Comparison of ENCODE assay signal across 10 cellular contexts in the genomic region with DNA sequence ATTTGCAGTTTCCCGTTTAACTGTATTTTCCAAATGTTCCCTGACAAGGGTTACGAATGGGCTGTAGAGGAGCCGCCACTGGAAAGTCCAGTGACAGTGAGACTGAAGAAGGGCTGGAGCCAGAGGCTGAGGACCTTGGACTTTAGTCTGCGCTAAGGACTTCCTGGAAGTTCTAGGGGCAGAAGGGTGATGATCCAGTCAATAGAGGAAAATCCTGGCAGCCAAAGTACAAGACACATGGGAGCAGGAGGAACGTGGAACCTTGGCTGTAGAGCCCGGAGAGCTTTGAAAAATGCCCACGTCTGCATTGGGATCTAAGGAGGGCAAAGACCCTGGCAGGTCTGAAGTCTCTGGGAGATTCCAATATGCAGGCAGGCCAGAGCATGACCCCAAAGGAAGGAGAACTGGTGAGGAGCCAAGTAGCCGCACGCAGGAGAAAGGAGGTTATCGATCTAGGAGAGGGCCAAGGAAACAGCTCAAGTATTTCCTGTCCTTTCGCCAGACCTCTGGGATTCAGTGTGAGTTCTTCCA. TPM values are rescaled to one million over a fixed set of nuclear protein-coding genes. Genes with fewer than 3 reads are reported as not detected.
A peak's percentile ranks its signal among the peaks of the same experiment; 100 is the strongest.
DNase-seq lines count a peak whose midpoint lies in the region; ATAC-seq and TF ChIP-seq lines count a peak whose summit lies in the region.
"Had no signal": no experiment of that assay in that cellular context is flagged by ENCODE, and none has a peak within 500 bp of the region (broad histone marks: within the 10 kb centered on the region; RNA-seq: fewer than 3 reads in every experiment).

No MANE protein-coding gene starts in this region.

- H3K9me3 Mint-ChIP-seq in T-cell (no peaks in the 10 kb centered on the region), osteocyte (ENCODE audit: unreplicated experiment) (no peaks in the 10 kb centered on the region)

- no peaks in the 10 kb centered on the region for H4K20me1 ChIP-seq in DND-41 (ENCODE audit: insufficient read depth, low read length)
- H4K20me1 ChIP-seq in fibroblast of lung (ENCODE audit: control insufficient read depth, extremely low read depth, insufficient read depth, low read length), result no peaks in the 10 kb centered on the region

- H3K27ac Mint-ChIP-seq in T-cell (peak overlapping the region; percentile 98), osteocyte (ENCODE audit: unreplicated experiment) (peak overlapping the region; percentile 99)

- H3K4me1 ChIP-seq in DND-41 (ENCODE audit: insufficient read depth, low read length) (peaks cover 100% of the 10 kb centered on the region), fibroblast of lung (ENCODE audit: control insufficient read depth, extremely low read depth, insufficient read depth, low read length) (peaks cover 44% of the 10 kb centered on the region)

- CTCF ChIA-PET in T-cell (lab: Charles Lee), result interaction anchor here (0.8 to 2.0 kb wide), 4 partner anchors 20 to 43 kb away, joined by 3 to 6 read pairs (median 3); no protein-coding TSS in a partner anchor

- H3K4me2 ChIP-seq in DND-41 (ENCODE audit: insufficient read depth, low read length), result no peak overlapping the region; the same call in 1 of the 2 replicates
- no peak overlapping the region for H3K4me2 ChIP-seq in fibroblast of lung (ENCODE audit: extremely low read depth, insufficient read depth, low read length)

- H3K27me3 Mint-ChIP-seq in T-cell (no peaks in the 10 kb centered on the region), osteocyte (ENCODE audit: unreplicated experiment) (no peaks in the 10 kb centered on the region)
- H3K27me3 Mint-ChIP-seq: memory B cell had no signal

- no peak for TF ChIP-seq CTCF in DND-41 (IDR thresholded peaks at IDR 0.05; ENCODE audit: borderline replicate concordance, extremely low read depth, low read length, poor library complexity, severe bottlenecking)
- no peak for TF ChIP-seq CTCF in fibroblast of lung (conservative IDR thresholded peaks at IDR 0.05 in 1 of 2, IDR thresholded peaks at IDR 0.05 in 1 of 2; ENCODE audit: low read depth in 1 of 2, low read length in 2 of 2)
- TF ChIP-seq CTCF in osteocyte (IDR thresholded peaks at IDR 0.05), result no peak

- peaks cover 20% of the 10 kb centered on the region for H3K36me3 ChIP-seq in DND-41 (ENCODE audit: insufficient read depth, low read length)
- H3K36me3 ChIP-seq in fibroblast of lung (ENCODE audit: control insufficient read depth, insufficient read depth, low read length), result no peaks in the 10 kb centered on the region

- H3K9ac ChIP-seq in DND-41 (ENCODE audit: low read depth, low read length) (peak overlapping the region; percentile 63), fibroblast of lung (ENCODE audit: insufficient read depth, low read length) (no peak overlapping the region)

- H3K9me3 ChIP-seq in DND-41 (ENCODE audit: insufficient read depth, low read length, severe bottlenecking) (no peaks in the 10 kb centered on the region), fibroblast of lung (ENCODE audit: control insufficient read depth, insufficient read depth, low read depth, low read length) (no peaks in the 10 kb centered on the region)

- no peak for ATAC-seq in DND-41 (ENCODE audit: insufficient read depth, low read depth)
- ATAC-seq in T-cell (replicated peaks in 1 of 4), result no peak
- ATAC-seq in GM18511 (IDR thresholded peaks at IDR 0.05; ENCODE audit: unreplicated experiment), result no peak

- no peaks in the 10 kb centered on the region for H3K27me3 ChIP-seq in DND-41 (ENCODE audit: insufficient read depth, low read length, poor library complexity)
- no peaks in the 10 kb centered on the region for H3K27me3 ChIP-seq in fibroblast of lung (ENCODE audit: control insufficient read depth, insufficient read depth, low read length)

- H3K4me3 ChIP-seq in DND-41 (ENCODE audit: low read depth in 1 of 2, low read length in 2 of 2) (no peak overlapping the region), fibroblast of lung (replicated peaks in 1 of 4; ENCODE audit: control extremely low read depth in 1 of 4, insufficient read depth in 1 of 4, low read depth in 3 of 4, low read length in 4 of 4) (no peak overlapping the region)

- H3K79me2 ChIP-seq in DND-41 (ENCODE audit: insufficient read depth, low read length), result peaks cover 64% of the 10 kb centered on the region
- no peaks in the 10 kb centered on the region for H3K79me2 ChIP-seq in fibroblast of lung (ENCODE audit: control insufficient read depth, insufficient read depth, low read length)

- H2AFZ ChIP-seq in DND-41 (ENCODE audit: low read depth, low read length) (no peak overlapping the region), fibroblast of lung (ENCODE audit: low read length) (no peak overlapping the region)

- H3K27ac ChIP-seq in DND-41 (ENCODE audit: low read length), result peak overlapping the region; percentile 97
- H3K27ac ChIP-seq in fibroblast of lung (ENCODE audit: insufficient read depth, low read length), result peak overlapping the region; percentile 92

- peaks cover 98 to 99% (median 99%) of the 10 kb centered on the region in 3 donors for H3K4me1 Mint-ChIP-seq in T-cell
- H3K4me1 Mint-ChIP-seq in osteocyte (ENCODE audit: unreplicated experiment), result peaks cover 94% of the 10 kb centered on the region

- H3K36me3 Mint-ChIP-seq in T-cell (peaks cover 53% of the 10 kb centered on the region), osteocyte (ENCODE audit: unreplicated experiment) (peaks cover 3% of the 10 kb centered on the region)

- H3K4me3 Mint-ChIP-seq in T-cell (peak overlapping the region; percentile 29 to 84 (median 39)), osteocyte (ENCODE audit: unreplicated experiment) (peak overlapping the region; percentile 14)
- H3K4me3 Mint-ChIP-seq: memory B cell had no signal

- POLR2A ChIA-PET in T-cell (lab: Charles Lee), result interaction anchor here (0.6 to 0.8 kb wide), 2 partner anchors 22 to 43 kb away, joined by 3 read pairs; no protein-coding TSS in a partner anchor

- DNase-seq in DND-41 (no peak), T-cell (no peak), fibroblast of lung (ENCODE audit: low read depth in 2 of 2) (peak in 1 of 2 donors; percentile 41), osteocyte (ENCODE audit: extremely low spot score, unreplicated experiment) (peak; percentile 42), NCI-H774 (lab: John Stamatoyannopoulos, UW) (no peak), NK-92 (lab: John Stamatoyannopoulos, UW; ENCODE audit: unreplicated experiment) (no peak)
- DNase-seq in stimulated activated CD4-positive, alpha-beta T cell treated with anti-CD3 and anti-CD28 coated beads, Interleukin-2, amount 100 ng/mL, for 24 hours, result no peak
- DNase-seq: NCI-H2171 treated with DMSO at 0.1 percent for 48 hours had no signal

RNA-seq across cellular contexts. Expression of gene MBP, which starts 28.5 kb away (rescaled TPM):
- total RNA-seq in T-cell (100 to 1,000 TPM; 114 to 185 (median 152) TPM), fibroblast of lung (3.6 and 7.2 TPM in 2 replicates), osteocyte (13.8 and 18.6 TPM in 2 replicates)
- polyA plus RNA-seq in fibroblast of lung, result 2.3 and 2.4 TPM in 2 replicates
- polyA plus RNA-seq in fibroblast of lung (2012), result 1.9 and 2.0 TPM in 2 replicates
- polyA minus RNA-seq in fibroblast of lung (ENCODE audit: low replicate concordance), result 2.6 and 3.3 TPM in 2 replicates
